Comparison of ENCODE assay signal across 1 cellular context in the genomic region with DNA sequence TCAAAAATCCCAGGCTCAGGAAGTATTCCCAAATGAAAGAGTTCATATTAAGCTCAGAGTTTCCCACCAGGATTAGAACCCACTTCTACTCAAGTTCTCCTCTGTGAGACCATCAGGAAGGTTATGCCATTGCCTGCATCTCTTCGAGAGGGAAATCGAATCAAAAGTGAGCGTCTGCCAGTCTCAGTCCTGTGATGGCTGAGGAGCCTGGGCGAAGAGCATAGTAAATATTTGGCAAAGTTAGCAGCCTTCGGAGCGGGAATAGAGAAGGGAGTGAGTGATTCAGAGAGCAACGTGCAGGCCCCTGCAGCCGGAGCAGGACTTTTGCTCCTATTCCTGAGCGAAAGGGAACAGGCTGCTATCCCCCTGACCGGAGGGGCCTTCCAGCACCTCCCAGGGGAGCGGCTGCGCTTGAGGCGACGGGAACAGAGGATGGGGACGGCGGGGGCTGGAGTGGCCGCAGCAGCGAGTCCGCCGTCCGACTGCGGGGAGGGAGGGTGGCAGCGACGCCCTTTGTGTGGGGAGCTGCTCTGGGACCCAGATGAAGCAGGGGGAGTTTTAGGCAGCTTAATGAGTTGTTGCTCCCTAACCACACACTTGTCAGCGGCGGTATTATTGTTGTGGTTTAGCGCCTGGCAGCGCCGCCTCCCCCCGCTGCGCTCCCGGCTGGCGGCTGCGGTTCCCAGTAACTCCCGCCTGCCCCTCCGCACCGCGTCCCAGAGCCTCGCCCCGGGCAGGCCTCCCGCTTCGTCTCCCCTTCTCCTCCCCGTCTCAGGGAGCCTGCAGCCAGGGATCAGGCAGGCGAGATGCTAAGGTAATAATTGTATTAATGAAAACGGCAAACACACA.
TF ChIP-seq lines count a peak whose summit lies in the region.

No MANE protein-coding gene starts in this region.

TF ChIP-seq in K562, 482 proteins besides CTCF, POLR2A, EP300 and RAD21:
- TF ChIP-seq, protein P1, sequence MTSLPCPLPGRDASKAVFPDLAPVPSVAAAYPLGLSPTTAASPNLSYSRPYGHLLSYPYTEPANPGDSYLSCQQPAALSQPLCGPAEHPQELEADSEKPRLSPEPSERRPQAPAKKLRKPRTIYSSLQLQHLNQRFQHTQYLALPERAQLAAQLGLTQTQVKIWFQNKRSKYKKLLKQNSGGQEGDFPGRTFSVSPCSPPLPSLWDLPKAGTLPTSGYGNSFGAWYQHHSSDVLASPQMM (CRISPR knock-in tag; IDR thresholded peaks at IDR 0.05), result no peak
- TF ChIP-seq TCF7 (IDR thresholded peaks at IDR 0.05; ENCODE audit: borderline replicate concordance) (peak; percentile 54; the same call in 1 of the 2 replicates), VEZF1 (CRISPR knock-in tag; IDR thresholded peaks at IDR 0.05) (peak; percentile 43; the same call in 1 of the 2 replicates)
